Comparison of ENCODE assay signal across 27 cellular contexts in genomic region chr1:53589043-53589887, GRCh38.
DNase-seq lines count a peak whose midpoint lies in the region; ATAC-seq and TF ChIP-seq lines count a peak whose summit lies in the region.
"Had no signal": no experiment of that assay in that cellular context is flagged by ENCODE, and none has a peak within 500 bp of the region (broad histone marks: within the 10 kb centered on the region; RNA-seq: fewer than 3 reads in every experiment).

No MANE protein-coding gene starts in this region.

- no peak overlapping the region for H3K4me2 ChIP-seq in neural progenitor cell

- H3K27me3 ChIP-seq in neural progenitor cell (no peaks in the 10 kb centered on the region), upper lobe of right lung (no peaks in the 10 kb centered on the region)
- H3K27me3 ChIP-seq: suprapubic skin had no signal

- no peaks in the 10 kb centered on the region for H3K79me2 ChIP-seq in neural progenitor cell (ENCODE audit: low read depth)

- ATAC-seq in upper lobe of right lung (no peak), GM18520 (IDR thresholded peaks at IDR 0.05; ENCODE audit: unreplicated experiment) (no peak)
- ATAC-seq: Panc1; stimulated activated naive B cell treated with anti-CD40 and anti-IgM and Interleukin-4, amounts not matched to agents 10 μg/mL and 1 μg/mL and 100 μg/mL, for 72 hours had no signal

- DNase-seq in activated effector memory CD4-positive, alpha-beta T cell treated with anti-CD3 and anti-CD28 coated beads, Interleukin-2, amount 50 U/mL, for 16 hours, result peak; percentile 21
- DNase-seq in activated effector memory CD4-positive, alpha-beta T cell treated with Interleukin-2 at 50 U/mL for 16 hours, result no peak
- DNase-seq in coronary artery (ENCODE audit: low spot score) (peak; percentile 60), neural progenitor cell (ENCODE audit: low spot score) (no peak), upper lobe of right lung (peak; percentile 34), DMS153 treated with DMSO at 0.1 percent for 48 hours (lab: John Stamatoyannopoulos, UW; ENCODE audit: unreplicated experiment) (no peak)
- no peak for DNase-seq in activated CD4-positive, alpha-beta T cell treated with anti-CD3 and anti-CD28 coated beads for 4 hours
- DNase-seq: activated CD4-positive, alpha-beta T cell treated with anti-CD3 and anti-CD28 coated beads for 1 hour; activated naive CD4-positive, alpha-beta T cell treated with anti-CD3 and anti-CD28 coated beads for 36 hours; Calu3; GM23248; HFFc6; hypothalamus; left ventricle myocardium inferior; NCI-H1048; NCI-H2107; NCI-H345; occipital lobe; Right ventricle myocardium superior; stimulated activated naive B cell treated with anti-CD40 and anti-IgM and Interleukin-4, amounts not matched to agents 10 μg/mL and 1 μg/mL and 100 μg/mL, for 72 hours had no signal

- peaks cover 5% of the 10 kb centered on the region for H3K27me3 Mint-ChIP-seq in neural progenitor cell (ENCODE audit: insufficient read depth, low read depth)

- H3K27ac ChIP-seq in coronary artery (peak overlapping the region in 1 of 2 donors; percentile 71), neural progenitor cell (no peak overlapping the region), upper lobe of right lung (no peak overlapping the region)
- H3K27ac ChIP-seq: GM23248, suprapubic skin had no signal

- peaks cover 38% of the 10 kb centered on the region for H3K4me1 Mint-ChIP-seq in neural progenitor cell
- H3K4me1 Mint-ChIP-seq: CD14-positive monocyte; stimulated activated naive B cell treated with anti-CD40 and anti-IgM and Interleukin-4, amounts not matched to agents 10 μg/mL and 1 μg/mL and 100 μg/mL, for 72 hours had no signal

- no peaks in the 10 kb centered on the region for H3K9me3 Mint-ChIP-seq in neural progenitor cell
- H3K9me3 Mint-ChIP-seq: activated CD4-positive, alpha-beta memory T cell treated with anti-CD3 and anti-CD28 coated beads, Interleukin-2, amount 10 ng/mL, durations not matched to agents 7 days and 5 days; activated naive CD4-positive, alpha-beta T cell treated with anti-CD3 and anti-CD28 coated beads for 36 hours; CD14-positive monocyte; HFFc6; mesothelial cell of epicardium; stimulated activated naive B cell treated with anti-CD40 and anti-IgM and Interleukin-4, amounts not matched to agents 10 μg/mL and 1 μg/mL and 100 μg/mL, for 72 hours; T-helper 2 cell treated with Interferon-gamma antibody and Interleukin-4, amounts not matched to agents 5 μg/mL and 100 μg/mL, for 36 hours had no signal

- peak overlapping the region; percentile 11 for H3K27ac Mint-ChIP-seq in neural progenitor cell
- H3K27ac Mint-ChIP-seq: activated CD4-positive, alpha-beta memory T cell treated with anti-CD3 and anti-CD28 coated beads, Interleukin-2, amount 10 ng/mL, durations not matched to agents 7 days and 5 days; activated naive CD4-positive, alpha-beta T cell treated with anti-CD3 and anti-CD28 coated beads for 36 hours; CD14-positive monocyte; HFFc6; stimulated activated naive B cell treated with anti-CD40 and anti-IgM and Interleukin-4, amounts not matched to agents 10 μg/mL and 1 μg/mL and 100 μg/mL, for 72 hours; T-helper 2 cell treated with Interferon-gamma antibody and Interleukin-4, amounts not matched to agents 5 μg/mL and 100 μg/mL, for 36 hours had no signal

- no peak overlapping the region for H2AFZ ChIP-seq in neural progenitor cell (replicated peaks)
- H2AFZ ChIP-seq: GM23248 had no signal

- H3K36me3 ChIP-seq in neural progenitor cell (no peaks in the 10 kb centered on the region), upper lobe of right lung (no peaks in the 10 kb centered on the region)
- H3K36me3 ChIP-seq: left ventricle myocardium inferior, suprapubic skin had no signal

- H3K4me1 ChIP-seq in neural progenitor cell (peaks cover 7% of the 10 kb centered on the region), upper lobe of right lung (no peaks in the 10 kb centered on the region)
- H3K4me1 ChIP-seq: left ventricle myocardium inferior had no signal

- H3K9me3 ChIP-seq in neural progenitor cell (ENCODE audit: low read depth) (no peaks in the 10 kb centered on the region), upper lobe of right lung (no peaks in the 10 kb centered on the region)
- H3K9me3 ChIP-seq: left ventricle myocardium inferior, suprapubic skin had no signal

- no peak for TF ChIP-seq CTCF in coronary artery (IDR thresholded peaks at IDR 0.05)
- no peak for TF ChIP-seq CTCF in neural progenitor cell (IDR thresholded peaks at IDR 0.05)
- TF ChIP-seq CTCF in upper lobe of right lung (IDR thresholded peaks at IDR 0.05), result no peak

- H3F3A ChIP-seq in neural progenitor cell (ENCODE audit: low read depth), result no peaks in the 10 kb centered on the region

- intact Hi-C loops in upper lobe of right lung (cut with DNase I), result no loop called here

- no peak overlapping the region for H3K9ac ChIP-seq in neural progenitor cell
- H3K9ac ChIP-seq: GM23248 had no signal

- no peaks in the 10 kb centered on the region for H3K36me3 Mint-ChIP-seq in neural progenitor cell
- H3K36me3 Mint-ChIP-seq: CD14-positive monocyte; mesothelial cell of epicardium; stimulated activated naive B cell treated with anti-CD40 and anti-IgM and Interleukin-4, amounts not matched to agents 10 μg/mL and 1 μg/mL and 100 μg/mL, for 72 hours had no signal

- H3K4me3 Mint-ChIP-seq in neural progenitor cell, result no peak overlapping the region
- H3K4me3 Mint-ChIP-seq: activated CD4-positive, alpha-beta memory T cell treated with anti-CD3 and anti-CD28 coated beads, Interleukin-2, amount 10 ng/mL, durations not matched to agents 7 days and 5 days; activated naive CD4-positive, alpha-beta T cell treated with anti-CD3 and anti-CD28 coated beads for 36 hours; CD14-positive monocyte; HFFc6; mesothelial cell of epicardium; stimulated activated naive B cell treated with anti-CD40 and anti-IgM and Interleukin-4, amounts not matched to agents 10 μg/mL and 1 μg/mL and 100 μg/mL, for 72 hours; T-helper 2 cell treated with Interferon-gamma antibody and Interleukin-4, amounts not matched to agents 5 μg/mL and 100 μg/mL, for 36 hours had no signal

- H3K4me3 ChIP-seq in coronary artery (no peak overlapping the region), neural progenitor cell (no peak overlapping the region), upper lobe of right lung (no peak overlapping the region)
- H3K4me3 ChIP-seq: GM23248, left ventricle myocardium inferior, suprapubic skin had no signal

- H4K20me1 ChIP-seq in neural progenitor cell (ENCODE audit: low read depth), result no peaks in the 10 kb centered on the region

Comparison
In these comparisons a context has a peak if more than half of its experiments do, and no peak if none do; other contexts are left out.
1. DNase-seq: peak in activated effector memory CD4-positive, alpha-beta T cell treated with anti-CD3 and anti-CD28 coated beads, Interleukin-2, amount 50 U/mL, for 16 hours (single experiment), coronary artery (single experiment) and upper lobe of right lung (single experiment); none in activated effector memory CD4-positive, alpha-beta T cell treated with Interleukin-2 at 50 U/mL for 16 hours (single experiment), neural progenitor cell (single experiment), activated CD4-positive, alpha-beta T cell treated with anti-CD3 and anti-CD28 coated beads for 4 hours (0 of 2) and DMS153 treated with DMSO at 0.1 percent for 48 hours (single experiment).